In the genomic region with DNA sequence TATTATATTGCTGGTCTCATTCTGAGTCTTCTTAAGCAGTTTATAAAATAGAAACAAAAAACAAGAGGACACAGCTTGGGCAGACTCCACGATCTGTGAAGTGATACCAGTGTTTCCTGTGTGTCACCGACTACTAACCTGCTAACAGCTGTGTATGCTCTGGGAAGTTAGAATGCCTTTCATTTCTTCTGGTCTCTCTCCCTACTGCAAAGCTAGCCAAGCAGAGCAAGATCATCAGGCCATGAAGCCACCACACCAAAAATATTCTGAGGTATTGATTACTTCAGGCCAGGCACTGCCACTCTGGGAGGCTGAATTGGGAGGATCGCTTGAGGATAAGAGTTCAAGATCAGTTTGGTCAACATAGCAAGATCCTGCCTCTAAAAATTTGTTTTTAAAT, we compare ENCODE assay signal across 1 cellular context.
TF ChIP-seq lines count a peak whose summit lies in the region.

No MANE protein-coding gene starts in this region.

TF ChIP-seq in IMR-90, 13 proteins besides CTCF, POLR2A, EP300 and RAD21 (continued from another document):
- TF ChIP-seq NFE2L2 (IDR thresholded peaks at IDR 0.05; ENCODE audit: low read depth, low read length), result no peak
